ENCODE assay signal across 8 cellular contexts in the genomic region with DNA sequence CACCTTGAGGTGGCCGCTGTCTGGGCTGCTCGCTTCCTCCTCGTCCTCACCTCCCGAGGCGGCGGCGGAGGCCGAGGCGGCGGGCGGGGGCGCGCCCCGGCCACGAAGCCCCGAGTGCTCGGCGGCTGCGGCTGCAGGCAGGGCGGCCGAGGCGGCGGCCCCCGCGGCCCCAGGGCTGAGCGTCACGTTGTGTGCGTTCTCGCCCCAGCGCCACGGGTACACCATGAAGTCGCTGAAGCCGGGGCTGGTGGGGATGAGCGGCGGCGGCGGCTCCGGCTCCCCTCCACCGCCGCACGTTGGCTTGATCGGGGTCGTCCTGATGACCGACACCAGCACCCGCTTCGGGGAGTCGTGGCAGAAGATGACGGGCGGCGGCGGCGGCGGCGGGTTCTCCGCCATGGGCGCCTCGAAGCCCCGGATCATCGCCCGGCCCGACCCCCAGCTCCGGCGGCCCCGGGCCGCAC. TPM values are rescaled to one million over a fixed set of nuclear protein-coding genes. Genes with fewer than 3 reads are reported as not detected.
DNase-seq lines count a peak whose midpoint lies in the region; ATAC-seq and TF ChIP-seq lines count a peak whose summit lies in the region.

No MANE protein-coding gene starts in this region.

- H3K4me1 ChIP-seq in colonic mucosa, result peaks cover 14% of the 10 kb centered on the region
- peaks cover 50% of the 10 kb centered on the region for H3K4me1 ChIP-seq in mononuclear cell (ENCODE audit: insufficient read depth, low read length)
- H3K4me1 ChIP-seq in upper lobe of right lung, result peaks cover 26% of the 10 kb centered on the region

- H3K4me3 ChIP-seq in colonic mucosa (peak overlapping the region; percentile 53), mononuclear cell (ENCODE audit: low read length) (peak overlapping the region; percentile 84), upper lobe of right lung (peak overlapping the region; percentile 91)

- H3K9me3 ChIP-seq in colonic mucosa (no peaks in the 10 kb centered on the region), mononuclear cell (ENCODE audit: low read depth, low read length) (no peaks in the 10 kb centered on the region), upper lobe of right lung (no peaks in the 10 kb centered on the region)

- peak; percentile 20 for DNase-seq in NCI-H526 treated with DMSO at 0.1 percent for 48 hours (lab: John Stamatoyannopoulos, UW)
- no peak for DNase-seq in NCI-H526 (lab: John Stamatoyannopoulos, UW)
- peak; percentile 9 for DNase-seq in RPMI7951 (ENCODE audit: low read depth)
- peak; percentile 28 for DNase-seq in colonic mucosa
- peak; percentile 74 for DNase-seq in upper lobe of right lung
- no peak for DNase-seq in NCI-H2081 treated with DMSO at 0.1 percent for 48 hours (lab: John Stamatoyannopoulos, UW)
- DNase-seq in NCI-H1694 (lab: John Stamatoyannopoulos, UW), result no peak

- ATAC-seq in upper lobe of right lung, result no peak

- H3K36me3 ChIP-seq in colonic mucosa, result no peaks in the 10 kb centered on the region
- no peaks in the 10 kb centered on the region for H3K36me3 ChIP-seq in upper lobe of right lung

- TF ChIP-seq CTCF in colonic mucosa (IDR thresholded peaks at IDR 0.05) (no peak), upper lobe of right lung (IDR thresholded peaks at IDR 0.05) (no peak)

- H3K27me3 ChIP-seq in colonic mucosa, result no peaks in the 10 kb centered on the region
- no peaks in the 10 kb centered on the region for H3K27me3 ChIP-seq in mononuclear cell (ENCODE audit: insufficient read depth, low read length)
- H3K27me3 ChIP-seq in upper lobe of right lung, result no peaks in the 10 kb centered on the region

- intact Hi-C loops in colonic mucosa (cut with DNase I) (no loop called here), upper lobe of right lung (cut with DNase I) (no loop called here)

- peak overlapping the region; percentile 77 to 78 for H3K9ac ChIP-seq in colonic mucosa (ENCODE audit: low read depth in 2 of 2, low read length in 2 of 2)

- H3K27ac ChIP-seq in colonic mucosa (peak overlapping the region; percentile 100), upper lobe of right lung (peak overlapping the region; percentile 100)

RNA-seq across cellular contexts. Expression of gene ZNF367, which starts 0.5 kb away (rescaled TPM):
- 18.2 and 21.1 TPM in 2 replicates for total RNA-seq in RPMI7951 (2014; rRNA removed; shearing (Covaris generic))
- total RNA-seq in colonic mucosa, result 10 to 100 TPM in 1 of 2 donors, 1 to 10 TPM in 1; 3.6 to 18.9 TPM
- total RNA-seq in mononuclear cell, result 7.8 TPM
- total RNA-seq in upper lobe of right lung, result 0.67 TPM

RNA-seq across cellular contexts. Expression of gene HABP4, which starts 32.3 kb away (rescaled TPM):
- total RNA-seq in RPMI7951 (2014; rRNA removed; shearing (Covaris generic)), result 8.8 and 9.4 TPM in 2 replicates
- total RNA-seq in colonic mucosa (1 to 10 TPM; 2.8 to 4.4 TPM), mononuclear cell (12.4 TPM), upper lobe of right lung (10.3 TPM)

RNA-seq across cellular contexts. Expression of gene SLC35D2, which starts 34.1 kb away (rescaled TPM):
- 21.3 and 21.9 TPM in 2 replicates for total RNA-seq in RPMI7951 (2014; rRNA removed; shearing (Covaris generic))
- total RNA-seq in colonic mucosa (10 to 100 TPM; 57.8 to 95.0 TPM), mononuclear cell (19.1 TPM), upper lobe of right lung (30.3 TPM)

Comparison
In these comparisons a context has a peak if more than half of its experiments do, and no peak if none do; other contexts are left out.
1. DNase-seq: peak in NCI-H526 treated with DMSO at 0.1 percent for 48 hours (single experiment), RPMI7951 (single experiment), colonic mucosa (single experiment) and upper lobe of right lung (single experiment); none in NCI-H526 (0 of 2), NCI-H2081 treated with DMSO at 0.1 percent for 48 hours (single experiment) and NCI-H1694 (single experiment).
2. Peak in every context shown above with its lines, with median percentiles within 50 percentile points of each other: H3K4me3 ChIP-seq.